ENCODE assay signal across 13 cellular contexts in genomic region chr14:74792249-74793039, GRCh38. TPM values are rescaled to one million over a fixed set of nuclear protein-coding genes. Genes with fewer than 3 reads are reported as not detected.
DNase-seq lines count a peak whose midpoint lies in the region; ATAC-seq and TF ChIP-seq lines count a peak whose summit lies in the region.
"Had no signal": no experiment of that assay in that cellular context is flagged by ENCODE, and none has a peak within 500 bp of the region (broad histone marks: within the 10 kb centered on the region; RNA-seq: fewer than 3 reads in every experiment).

No MANE protein-coding gene starts in this region.

- no peaks in the 10 kb centered on the region for H3K9me2 ChIP-seq in GM23248 (ENCODE audit: insufficient read depth)

- in situ Hi-C loops in GM23248 (cut with MboI) = loop anchor here (10.0 kb wide), 1 partner anchor 188 kb away; no protein-coding TSS in a partner anchor

- no peaks in the 10 kb centered on the region for H3K27me3 Mint-ChIP-seq in activated T-helper 1 cell treated with anti-CD3 and anti-CD28 coated beads, Interleukin-12 subunit alpha, Interleukin-12 subunit beta, Interleukin-2, Interleukin-4 antibody, amounts not matched to agents 30 ng/mL and 10 ng/mL and 1 ng/mL, durations not matched to agents 14 hours and 24 hours and 36 hours (ENCODE audit: insufficient read depth)
- no peaks in the 10 kb centered on the region for H3K27me3 Mint-ChIP-seq in immature natural killer cell (ENCODE audit: low read depth in 3 of 3)

- H3K4me2 ChIP-seq in GM23248 (ENCODE audit: unreplicated experiment) = peak overlapping the region; percentile 64

- H3K36me3 ChIP-seq in A673 (ENCODE audit: insufficient read depth, low read length, poor library complexity, severe bottlenecking) = peaks cover 9% of the 10 kb centered on the region
- peaks cover 4% of the 10 kb centered on the region; the same call in 1 of the 2 replicates for H3K36me3 ChIP-seq in GM23248 (ENCODE audit: low read depth)
- H3K36me3 ChIP-seq in BE2C = peaks cover 20% of the 10 kb centered on the region

- POLR2A ChIA-PET in A673 (lab: Charles Lee; ENCODE audit: low non-redundant PET) = no interaction called here

- H3K27ac ChIP-seq in A673 (ENCODE audit: low read depth, low read length, poor library complexity, severe bottlenecking) (peak overlapping the region; percentile 41), GM23248 (peak overlapping the region; percentile 69)
- H3K27ac ChIP-seq: foreskin keratinocyte, pancreas had no signal

- H3K79me2 ChIP-seq in GM23248 (ENCODE audit: insufficient read depth) = peaks cover 100% of the 10 kb centered on the region

- H3K27ac Mint-ChIP-seq in activated T-helper 1 cell treated with anti-CD3 and anti-CD28 coated beads, Interleukin-12 subunit alpha, Interleukin-12 subunit beta, Interleukin-2, Interleukin-4 antibody, amounts not matched to agents 30 ng/mL and 10 ng/mL and 1 ng/mL, durations not matched to agents 14 hours and 24 hours and 36 hours = peak overlapping the region; percentile 84
- peak overlapping the region; percentile 42 to 90 (median 82) for H3K27ac Mint-ChIP-seq in immature natural killer cell

- no peak for ATAC-seq in HG03565 (IDR thresholded peaks at IDR 0.05; ENCODE audit: unreplicated experiment)
- ATAC-seq: foreskin keratinocyte, pancreas had no signal

- H3K4me1 ChIP-seq in A673 (ENCODE audit: insufficient read depth, low read length, poor library complexity, severe bottlenecking) (peaks cover 15% of the 10 kb centered on the region), GM23248 (ENCODE audit: insufficient read depth) (peaks cover 32% of the 10 kb centered on the region), BE2C (peaks cover 3% of the 10 kb centered on the region; the same call in 1 of the 2 replicates)
- H3K4me1 ChIP-seq: Caco-2, foreskin keratinocyte had no signal

- H3K9me3 ChIP-seq in A673 (ENCODE audit: low read depth, low read length, poor library complexity, severe bottlenecking) = no peaks in the 10 kb centered on the region
- no peaks in the 10 kb centered on the region for H3K9me3 ChIP-seq in GM23248 (ENCODE audit: low read depth)
- no peaks in the 10 kb centered on the region for H3K9me3 ChIP-seq in BE2C
- H3K9me3 ChIP-seq: Caco-2, pancreas had no signal

- DNase-seq in A673 (ENCODE audit: low spot score) (peak; percentile 61), GM23248 (peak; percentile 21), immature natural killer cell (peak; percentile 10 to 27 (median 15)), mucosa of gallbladder (ENCODE audit: low spot score) (no peak), NCI-H1105 treated with DMSO at 0.1 percent for 48 hours (lab: John Stamatoyannopoulos, UW) (no peak), BE2C (no peak)
- peak; percentile 4 for DNase-seq in activated T-helper 1 cell treated with anti-CD3 and anti-CD28 coated beads, Interleukin-12 subunit alpha, Interleukin-12 subunit beta, Interleukin-2, Interleukin-4 antibody, amounts not matched to agents 30 ng/mL and 10 ng/mL and 1 ng/mL, durations not matched to agents 14 hours and 24 hours and 36 hours (ENCODE audit: low spot score)
- DNase-seq: amniotic stem cell, Caco-2, foreskin keratinocyte, NCI-H345, pancreas had no signal

- CTCF ChIA-PET in A673 (lab: Charles Lee) = no interaction called here

- intact Hi-C loops in A673 (cut with micrococcal nuclease; ENCODE audit: unreplicated experiment) = no loop called here
- intact Hi-C loops in activated T-helper 1 cell treated with anti-CD3 and anti-CD28 coated beads, Interleukin-12 subunit alpha, Interleukin-12 subunit beta, Interleukin-2, Interleukin-4 antibody, amounts not matched to agents 30 ng/mL and 10 ng/mL and 1 ng/mL, durations not matched to agents 14 hours and 24 hours and 36 hours (cut with micrococcal nuclease) = loop anchor here (1.0 to 5.0 kb wide), 3 partner anchors 30 to 183 kb away; partner anchors contain the start of genes AREL1, FCF1 and YLPM1

- H2AFZ ChIP-seq in GM23248 = no peak overlapping the region

- no peaks in the 10 kb centered on the region for H3K27me3 ChIP-seq in A673 (replicated peaks; ENCODE audit: insufficient read depth, low read depth, low read length, poor library complexity)
- H3K27me3 ChIP-seq in GM23248 (replicated peaks; ENCODE audit: insufficient read depth) = no peaks in the 10 kb centered on the region
- H3K27me3 ChIP-seq in BE2C = no peaks in the 10 kb centered on the region
- H3K27me3 ChIP-seq: foreskin keratinocyte, pancreas had no signal

- peaks cover 24% of the 10 kb centered on the region for H3K36me3 Mint-ChIP-seq in activated T-helper 1 cell treated with anti-CD3 and anti-CD28 coated beads, Interleukin-12 subunit alpha, Interleukin-12 subunit beta, Interleukin-2, Interleukin-4 antibody, amounts not matched to agents 30 ng/mL and 10 ng/mL and 1 ng/mL, durations not matched to agents 14 hours and 24 hours and 36 hours (ENCODE audit: low read depth)
- H3K36me3 Mint-ChIP-seq in immature natural killer cell = peaks cover 8 to 12% (median 8%) of the 10 kb centered on the region in 3 donors

- 59 to 61% methylated on average over 7 of the region's 7 CpGs for WGBS in GM23248 (ENCODE audit: low coverage in 1 of 2, low lambda C conversion rate in 2 of 2, missing lambda C conversion rate in 2 of 2), 2 experiments

- no peaks in the 10 kb centered on the region for H4K20me1 ChIP-seq in GM23248 (ENCODE audit: insufficient read depth)

- TF ChIP-seq CTCF in A673 (conservative IDR thresholded peaks at IDR 0.05; ENCODE audit: low read depth, low read length) (no peak), BE2C (IDR thresholded peaks at IDR 0.05; ENCODE audit: low read depth, low read length) (no peak)

- H3K9me3 Mint-ChIP-seq in activated T-helper 1 cell treated with anti-CD3 and anti-CD28 coated beads, Interleukin-12 subunit alpha, Interleukin-12 subunit beta, Interleukin-2, Interleukin-4 antibody, amounts not matched to agents 30 ng/mL and 10 ng/mL and 1 ng/mL, durations not matched to agents 14 hours and 24 hours and 36 hours = no peaks in the 10 kb centered on the region
- H3K9me3 Mint-ChIP-seq in immature natural killer cell = no peaks in the 10 kb centered on the region

- BruUV-seq in A673 (replicated peaks; lab: Mats Ljungman, UMichigan) = no TSS peak

- no peak overlapping the region for H3K9ac ChIP-seq in GM23248

- H3K4me3 Mint-ChIP-seq in activated T-helper 1 cell treated with anti-CD3 and anti-CD28 coated beads, Interleukin-12 subunit alpha, Interleukin-12 subunit beta, Interleukin-2, Interleukin-4 antibody, amounts not matched to agents 30 ng/mL and 10 ng/mL and 1 ng/mL, durations not matched to agents 14 hours and 24 hours and 36 hours = peak overlapping the region; percentile 79
- peak overlapping the region; percentile 59 to 81 (median 79) for H3K4me3 Mint-ChIP-seq in immature natural killer cell

- H3K4me1 Mint-ChIP-seq in activated T-helper 1 cell treated with anti-CD3 and anti-CD28 coated beads, Interleukin-12 subunit alpha, Interleukin-12 subunit beta, Interleukin-2, Interleukin-4 antibody, amounts not matched to agents 30 ng/mL and 10 ng/mL and 1 ng/mL, durations not matched to agents 14 hours and 24 hours and 36 hours (ENCODE audit: low read depth) = peaks cover 52% of the 10 kb centered on the region
- peaks cover 37% of the 10 kb centered on the region in 2 donors for H3K4me1 Mint-ChIP-seq in immature natural killer cell

- no peak overlapping the region for H3K4me3 ChIP-seq in A673 (ENCODE audit: low read depth, low read length, poor library complexity, severe bottlenecking)
- H3K4me3 ChIP-seq in GM23248 = peak overlapping the region; percentile 21; the same call in 1 of the 2 replicates
- H3K4me3 ChIP-seq in BE2C (ENCODE audit: low read depth, low read length) = no peak overlapping the region
- H3K4me3 ChIP-seq: pancreas had no signal

- H3F3A ChIP-seq in GM23248 (ENCODE audit: insufficient read depth) = peaks cover 33% of the 10 kb centered on the region

RNA-seq across cellular contexts. Expression of gene YLPM1, which starts 29.3 kb away (rescaled TPM):
- total RNA-seq in A673 (2021) = 91.2 and 94.3 TPM in 2 replicates
- 19.3 and 40.0 TPM in 2 replicates for total RNA-seq in GM23248 (2014; rRNA removed; shearing (Covaris generic))
- polyA plus RNA-seq in GM23248 (2016; fragmentation: Nextera tagmentation; extraction: Ambion mirVana) = 15.9 and 16.8 TPM in 2 replicates
- 70.4 and 73.7 TPM in 2 replicates for total RNA-seq in activated T-helper 1 cell treated with anti-CD3 and anti-CD28 coated beads, Interleukin-12 subunit alpha, Interleukin-12 subunit beta, Interleukin-2, Interleukin-4 antibody, amounts not matched to agents 30 ng/mL and 10 ng/mL and 1 ng/mL, durations not matched to agents 14 hours and 24 hours and 36 hours
- 10 to 100 TPM in 1 of 3 donors, 1 to 10 TPM in 2; 3.8 to 17.2 (median 4.8) TPM for polyA plus RNA-seq in immature natural killer cell
- total RNA-seq in mucosa of gallbladder = 55.4 TPM
- polyA plus RNA-seq in BE2C (2012; ENCODE audit: insufficient read depth, insufficient read length, low read depth) = 54.2 TPM

Comparison
In these comparisons a context has a peak if more than half of its experiments do, and no peak if none do; other contexts are left out.
1. DNase-seq: peak in A673 (single experiment), GM23248 (single experiment), activated T-helper 1 cell treated with anti-CD3 and anti-CD28 coated beads, Interleukin-12 subunit alpha, Interleukin-12 subunit beta, Interleukin-2, Interleukin-4 antibody, amounts not matched to agents 30 ng/mL and 10 ng/mL and 1 ng/mL, durations not matched to agents 14 hours and 24 hours and 36 hours (single experiment) and immature natural killer cell (3 of 3); none in mucosa of gallbladder (single experiment), NCI-H1105 treated with DMSO at 0.1 percent for 48 hours (single experiment) and BE2C (single experiment).